In genomic region chr2:33436083-33436482, GRCh38 we compare ENCODE assay signal across 23 cellular contexts. TPM values are rescaled to one million over a fixed set of nuclear protein-coding genes. Genes with fewer than 3 reads are reported as not detected.
DNase-seq lines count a peak whose midpoint lies in the region; ATAC-seq, FAIRE-seq and TF ChIP-seq lines count a peak whose summit lies in the region.
"Had no signal": no experiment of that assay in that cellular context is flagged by ENCODE, and none has a peak within 500 bp of the region (broad histone marks: within the 10 kb centered on the region; RNA-seq: fewer than 3 reads in every experiment).

No MANE protein-coding gene starts in this region.

- no peaks in the 10 kb centered on the region for H4K20me1 ChIP-seq in K562 (replicated peaks; ENCODE audit: control insufficient read depth, insufficient read depth, low read length)
- no peaks in the 10 kb centered on the region for H4K20me1 ChIP-seq in PC-9 (ENCODE audit: insufficient read depth)

- H3K9me3 ChIP-seq in K562 (replicated peaks; ENCODE audit: control insufficient read depth, insufficient read depth, low read depth, low read length) (no peaks in the 10 kb centered on the region), liver (ENCODE audit: control insufficient read depth in 4 of 4, low read length in 3 of 4) (no peaks in the 10 kb centered on the region), skeletal muscle satellite cell (replicated peaks; ENCODE audit: low read length) (no peaks in the 10 kb centered on the region), PC-9 (ENCODE audit: insufficient read depth, low read depth) (no peaks in the 10 kb centered on the region)

- TF ChIP-seq RAD21 in K562 (CRISPR knock-in tag; conservative IDR thresholded peaks at IDR 0.05 in 1 of 2, IDR thresholded peaks at IDR 0.05 in 1 of 2): no peak
- peak in 1 of 2 donors; percentile 5 for TF ChIP-seq RAD21 in liver (IDR thresholded peaks at IDR 0.05)

- H3K4me3 ChIP-seq in K562 (no peak overlapping the region), liver (ENCODE audit: low read depth in 1 of 3, low read length in 3 of 3) (no peak overlapping the region), skeletal muscle satellite cell (ENCODE audit: low read length) (no peak overlapping the region), PC-9 (no peak overlapping the region)

- BruUV-seq in K562 (replicated peaks; lab: Mats Ljungman, UMichigan) (no TSS peak), PC-9 (replicated peaks; lab: Mats Ljungman, UMichigan) (no TSS peak)

- in situ Hi-C loops in K562 (cut with MboI): no loop called here

- DNase-seq in DMS53 treated with DMSO at 0.1 percent for 48 hours (lab: John Stamatoyannopoulos, UW; ENCODE audit: unreplicated experiment) (peak; percentile 8), K562 (ENCODE audit: extremely low read depth in 1 of 4, low spot score in 3 of 4) (no peak), PC-9 (no peak)
- DNase-seq in central memory CD4-positive, alpha-beta T cell: no peak
- DNase-seq: activated CD4-positive, alpha-beta T cell treated with anti-CD3 and anti-CD28 coated beads, Interleukin-2, amount 50 U/mL, for 1 hour; activated CD8-positive, alpha-beta memory T cell treated with anti-CD3 and anti-CD28 coated beads, Interleukin-2, amount 10 ng/mL, durations not matched to agents 7 days and 5 days; activated naive CD4-positive, alpha-beta T cell treated with anti-CD3 and anti-CD28 coated beads, Interleukin-2, amount 10 ng/mL, durations not matched to agents 7 days and 5 days; activated T-cell treated with anti-CD3 and anti-CD28 coated beads, Interleukin-2, amount 50 U/mL, for 72 hours; amniotic stem cell; NCI-H1092; NCI-H187 treated with DMSO at 0.1 percent for 48 hours; NCI-H69; posterior cingulate gyrus; small intestine; stimulated activated CD4-positive, alpha-beta T cell treated with anti-CD3 and anti-CD28 coated beads, Interleukin-2, amount 100 ng/mL, for 24 hours; substantia nigra; T-helper 9 cell had no signal

- H3K36me3 ChIP-seq in K562 (ENCODE audit: control insufficient read depth, insufficient read depth, low read length): no peaks in the 10 kb centered on the region
- no peaks in the 10 kb centered on the region for H3K36me3 ChIP-seq in liver (ENCODE audit: control insufficient read depth in 4 of 4, insufficient read depth in 3 of 4, low read depth in 1 of 4, low read length in 3 of 4)
- H3K36me3 ChIP-seq in skeletal muscle satellite cell (ENCODE audit: insufficient read depth, low read length): no peaks in the 10 kb centered on the region
- no peaks in the 10 kb centered on the region for H3K36me3 ChIP-seq in PC-9 (ENCODE audit: low read depth)

- intact Hi-C loops in K562 (cut with micrococcal nuclease): no loop called here
- intact Hi-C loops in PC-9 (cut with micrococcal nuclease; ENCODE audit: unreplicated experiment): no loop called here

- no peak for TF ChIP-seq EP300 in K562 (IDR thresholded peaks at IDR 0.05; ENCODE audit: low read length)

- H3K4me1 ChIP-seq in K562 (replicated peaks in 1 of 2; ENCODE audit: control insufficient read depth in 2 of 2, insufficient read depth in 2 of 2, low read length in 2 of 2) (peaks cover 0 to 7% of the 10 kb centered on the region in 2 experiments; a peak in 2 of 5 replicates), liver (ENCODE audit: control insufficient read depth in 4 of 4, insufficient read depth in 4 of 4, low read length in 3 of 4) (no peaks in the 10 kb centered on the region), skeletal muscle satellite cell (ENCODE audit: control insufficient read depth, insufficient read depth, low read length) (peaks cover 23% of the 10 kb centered on the region), PC-9 (replicated peaks; ENCODE audit: insufficient read depth) (no peaks in the 10 kb centered on the region)

- TF ChIP-seq CTCF in K562 (IDR thresholded peaks at IDR 0.05 in 2 of 3, conservative IDR thresholded peaks at IDR 0.05 in 1 of 3; ENCODE audit: insufficient read depth in 2 of 3, low read depth in 1 of 3, low read length in 3 of 3) (no peak), liver (IDR thresholded peaks at IDR 0.05; ENCODE audit: low read depth, low read length, missing input control) (no peak), PC-9 (conservative IDR thresholded peaks at IDR 0.05) (no peak)

- CTCF ChIA-PET in K562 (lab: Yijun Ruan, JAX; ENCODE audit: low intra/inter-chr PET ratio): no interaction called here
- CTCF ChIA-PET in PC-9 (lab: Charles Lee): interaction anchor here (0.6 kb wide), 1 partner anchor 29 kb away, joined by 3 read pairs; no protein-coding TSS in a partner anchor

- H3K27ac ChIP-seq in K562 (ENCODE audit: extremely low read depth, low read depth, low read length) (no peak overlapping the region), liver (ENCODE audit: low read depth in 1 of 2, low read length in 2 of 2) (no peak overlapping the region), PC-9 (no peak overlapping the region)
- H3K27ac ChIP-seq: RWPE1 had no signal

- no peaks in the 10 kb centered on the region for H3K79me2 ChIP-seq in K562 (ENCODE audit: control insufficient read depth, insufficient read depth, low read length)
- no peaks in the 10 kb centered on the region for H3K79me2 ChIP-seq in PC-9 (ENCODE audit: low read depth)

- H3K9me1 ChIP-seq in K562 (ENCODE audit: control insufficient read depth, insufficient read depth, low read length): no peaks in the 10 kb centered on the region

- no peaks in the 10 kb centered on the region for H3K27me3 ChIP-seq in K562 (ENCODE audit: control insufficient read depth in 2 of 2, insufficient read depth in 2 of 2, low read length in 2 of 2)
- no peaks in the 10 kb centered on the region for H3K27me3 ChIP-seq in liver (ENCODE audit: control insufficient read depth in 4 of 4, insufficient read depth in 4 of 4, low read length in 3 of 4)
- no peaks in the 10 kb centered on the region for H3K27me3 ChIP-seq in skeletal muscle satellite cell (ENCODE audit: control insufficient read depth, insufficient read depth, low read length)
- no peaks in the 10 kb centered on the region for H3K27me3 ChIP-seq in PC-9 (ENCODE audit: insufficient read depth, low read depth)

- 14% methylated on average over 1 of the region's 1 CpG for WGBS in K562 (ENCODE audit: insufficient coverage, low coverage, missing lambda C conversion rate)
- WGBS in liver: 68% methylated on average over 1 of the region's 1 CpG

- H2AFZ ChIP-seq in K562 (ENCODE audit: low read depth, low read length) (peak overlapping the region; percentile 56; the same call in 1 of the 2 replicates), PC-9 (no peak overlapping the region)

- H3F3A ChIP-seq in PC-9 (ENCODE audit: insufficient read depth, low read depth): no peaks in the 10 kb centered on the region

- no peak overlapping the region for H3K4me2 ChIP-seq in K562 (ENCODE audit: insufficient read depth, low read length)
- H3K4me2 ChIP-seq in skeletal muscle satellite cell (ENCODE audit: low read length): no peak overlapping the region
- H3K4me2 ChIP-seq in PC-9: no peak overlapping the region

- POLR2A ChIA-PET in K562 (lab: Yijun Ruan, JAX): no interaction called here
- POLR2A ChIA-PET in PC-9 (lab: Charles Lee; ENCODE audit: unreplicated experiment): no interaction called here

- ATAC-seq in K562 (no peak), HG03460 (IDR thresholded peaks at IDR 0.05; ENCODE audit: unreplicated experiment) (no peak)
- ATAC-seq: activated CD8-positive, alpha-beta memory T cell treated with anti-CD3 and anti-CD28 coated beads, Interleukin-2, amount 10 ng/mL, durations not matched to agents 7 days and 5 days; activated T-cell treated with anti-CD3 and anti-CD28 coated beads, Interleukin-2, amount 50 U/mL, for 72 hours; HCT116 had no signal

- no peak overlapping the region for H3K9ac ChIP-seq in K562 (ENCODE audit: insufficient read depth in 1 of 2, low read depth in 2 of 2, low read length in 2 of 2)
- H3K9ac ChIP-seq in liver (ENCODE audit: low read depth in 1 of 2, low read length in 2 of 2): peak overlapping the region in 1 of 2 donors; percentile 27
- peak overlapping the region; percentile 39 for H3K9ac ChIP-seq in skeletal muscle satellite cell (ENCODE audit: low read depth, low read length)

- TF ChIP-seq POLR2A in K562 (conservative IDR thresholded peaks at IDR 0.05): no peak

- H3K9me2 ChIP-seq in PC-9 (ENCODE audit: insufficient read depth): no peaks in the 10 kb centered on the region; the same call in 1 of the 2 replicates

- no peak for FAIRE-seq in K562 (lab: Jason Lieb, UNC)
- FAIRE-seq: urothelium cell line had no signal

TF ChIP-seq in liver, 16 proteins besides CTCF, POLR2A, EP300 and RAD21:
- TF ChIP-seq GABPA (IDR thresholded peaks at IDR 0.05 in 1 of 2, conservative IDR thresholded peaks at IDR 0.05 in 1 of 2) (no peak), YY1 (IDR thresholded peaks at IDR 0.05) (no peak), NR2F2 (IDR thresholded peaks at IDR 0.05) (no peak), TAF1 (conservative IDR thresholded peaks at IDR 0.05) (peak; percentile 41), MAX (IDR thresholded peaks at IDR 0.05) (no peak), FOXA1 (IDR thresholded peaks at IDR 0.05) (no peak)

RNA-seq across cellular contexts. Expression of gene RASGRP3, which starts 40.4 kb away (rescaled TPM):
- total RNA-seq in K562 (2011; cell fraction: chromatin; rRNA removed; ENCODE audit: low replicate concordance): 0.39 and 1.3 TPM in 2 replicates
- 0.53 and 1.2 TPM in 2 replicates for total RNA-seq in K562 (2011; cell fraction: nucleolus; rRNA removed)
- total RNA-seq in K562 (2011; cell fraction: nucleoplasm; rRNA removed): 0.51 and 0.76 TPM in 2 replicates
- total RNA-seq in K562 (2014; rRNA removed): 0.18 and 0.24 TPM in 2 replicates
- total RNA-seq in K562 (2014; rRNA removed; fragmentation: Illumina TruSeq; extraction: Trizol): 0.76 and 1.6 TPM in 2 replicates
- 0.91 and 1.3 TPM in 2 replicates for total RNA-seq in K562 (2015; rRNA removed; fragmentation: Illumina TruSeq; extraction: Trizol)
- 1.1 and 1.2 TPM in 2 replicates for total RNA-seq in K562 (2021)
- polyA plus RNA-seq in K562 (2011; rRNA removed): 0.73 and 1.7 TPM in 2 replicates
- 0.67 and 0.80 TPM in 2 replicates for polyA plus RNA-seq in K562 (2011; cell fraction: cytosol; rRNA removed)
- 0.79 and 0.95 TPM in 2 replicates for polyA plus RNA-seq in K562 (2011; cell fraction: nucleus; rRNA removed)
- 0.44 and 6.6 TPM in 2 replicates for polyA plus RNA-seq in K562 (2012)
- 1.2 and 1.4 TPM in 2 replicates for polyA plus RNA-seq in K562 (2014; fragmentation: Illumina TruSeq; extraction: Trizol)
- 1 to 10 TPM; 1.6 TPM for polyA plus RNA-seq in K562 (2014; fragmentation: Nextera tagmentation; extraction: Ambion mirVana)
- 1.2 and 1.5 TPM in 2 replicates for polyA plus RNA-seq in K562 (2014; rRNA removed)
- 0.72 and 1.5 TPM in 2 replicates for polyA minus RNA-seq in K562 (2011; rRNA and poly(A)+ RNA removed)
- not detected in 2 replicates for polyA minus RNA-seq in K562 (2011; cell fraction: cytosol; rRNA and poly(A)+ RNA removed)
- 0.44 and 0.54 TPM in 2 replicates for polyA minus RNA-seq in K562 (2011; cell fraction: nucleus; rRNA and poly(A)+ RNA removed)
- 1 to 10 TPM; 8.7 to 9.9 TPM for total RNA-seq in liver
- polyA plus RNA-seq in liver: 1 to 10 TPM; 1.8 to 5.3 TPM
- total RNA-seq in skeletal muscle satellite cell (2012; rRNA removed): 0.25 and 1.1 TPM in 2 replicates
- 0.10 and 0.72 TPM in 2 replicates for total RNA-seq in PC-9 (2021)
